Comparison of ENCODE assay signal across 16 cellular contexts in the genomic region with DNA sequence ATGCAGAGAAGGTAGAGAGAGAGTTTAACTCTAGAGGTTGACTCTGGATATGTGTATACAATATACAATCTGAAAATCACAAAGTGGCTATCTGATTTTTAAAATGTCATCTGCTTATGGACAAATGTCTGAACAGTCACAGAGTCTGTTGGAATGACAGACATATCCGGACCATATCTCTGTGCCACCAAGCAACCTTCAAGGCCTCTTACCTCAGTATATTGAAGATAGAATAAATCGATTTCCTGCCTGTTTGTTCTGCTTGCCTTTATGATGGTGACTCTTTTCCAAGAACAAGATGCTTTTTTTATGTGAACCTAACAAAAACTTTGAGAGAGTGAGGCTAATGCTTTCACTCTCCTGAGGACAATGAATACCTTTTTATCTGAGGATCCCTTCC.
A peak's percentile ranks its signal among the peaks of the same experiment; 100 is the strongest.
DNase-seq lines count a peak whose midpoint lies in the region; ATAC-seq and TF ChIP-seq lines count a peak whose summit lies in the region.
"Had no signal": no experiment of that assay in that cellular context is flagged by ENCODE, and none has a peak within 500 bp of the region (broad histone marks: within the 10 kb centered on the region; RNA-seq: fewer than 3 reads in every experiment).

No MANE protein-coding gene starts in this region.

- H3K4me3 ChIP-seq in Peyer's patch, result no peak overlapping the region
- H3K4me3 ChIP-seq: body of pancreas, HAP-1, ovary had no signal

- peak overlapping the region; percentile 93 for H3K27ac Mint-ChIP-seq in activated T-cell treated with anti-CD3 and anti-CD28 coated beads, Interleukin-2, amount 50 U/mL, for 24 hours
- H3K27ac Mint-ChIP-seq in stimulated activated memory B cell treated with anti-CD40 and anti-IgM and Interleukin-4, amounts not matched to agents 10 μg/mL and 1 μg/mL and 100 μg/mL, for 72 hours, result peak overlapping the region; percentile 69

- H3K27me3 ChIP-seq in Peyer's patch, result no peaks in the 10 kb centered on the region
- H3K27me3 ChIP-seq: body of pancreas, ovary had no signal

- H3K4me1 ChIP-seq in Peyer's patch, result peaks cover 0 to 35% (median 8%) of the 10 kb centered on the region in 4 donors

- CTCF ChIA-PET in RWPE1 (lab: Yijun Ruan, JAX), result no interaction called here

- no peaks in the 10 kb centered on the region for H3K9me3 ChIP-seq in Peyer's patch
- H3K9me3 ChIP-seq: body of pancreas, HAP-1, ovary had no signal

- POLR2A ChIA-PET in RWPE1 (lab: Yijun Ruan, JAX; ENCODE audit: low non-redundant PET), result no interaction called here

- H3K27ac ChIP-seq in Peyer's patch (peak overlapping the region; percentile 10 to 79 (median 64)), angular gyrus (ENCODE audit: low read depth, low read length) (peak overlapping the region; percentile 45), RWPE1 (no peak overlapping the region)
- H3K27ac ChIP-seq: body of pancreas, ovary had no signal

- H3K9me3 Mint-ChIP-seq in activated T-cell treated with anti-CD3 and anti-CD28 coated beads, Interleukin-2, amount 50 U/mL, for 24 hours, result no peaks in the 10 kb centered on the region
- H3K9me3 Mint-ChIP-seq in stimulated activated memory B cell treated with anti-CD40 and anti-IgM and Interleukin-4, amounts not matched to agents 10 μg/mL and 1 μg/mL and 100 μg/mL, for 72 hours, result no peaks in the 10 kb centered on the region

- ATAC-seq in stimulated activated memory B cell treated with anti-CD40 and anti-IgM and Interleukin-4, amounts not matched to agents 10 μg/mL and 1 μg/mL and 100 μg/mL, for 72 hours, result no peak
- ATAC-seq in HG02759 (IDR thresholded peaks at IDR 0.05; ENCODE audit: unreplicated experiment), result no peak
- ATAC-seq: body of pancreas had no signal

- TF ChIP-seq CTCF in Peyer's patch (IDR thresholded peaks at IDR 0.05) (no peak), RWPE1 (conservative IDR thresholded peaks at IDR 0.05; ENCODE audit: low read depth) (no peak)

- no peak for DNase-seq in activated T-cell treated with anti-CD3 and anti-CD28 coated beads, Interleukin-2, amount 50 U/mL, for 24 hours
- no peak for DNase-seq in activated T-cell treated with anti-CD3 and anti-CD28 coated beads, Interleukin-2, amount 50 U/mL, for 1 hour
- DNase-seq in Peyer's patch, result no peak
- no peak for DNase-seq in NOMO-1 treated with dmso at 0.1 percent for 144 hours (lab: John Stamatoyannopoulos, UW; ENCODE audit: unreplicated experiment)
- DNase-seq in RWPE1 (ENCODE audit: low spot score), result no peak
- DNase-seq: activated T-cell treated with anti-CD3 and anti-CD28 coated beads, Interleukin-2, amount 50 U/mL, for 48 hours; body of pancreas; kidney; NCI-H748 treated with DMSO at 0.1 percent for 48 hours; ovary; small intestine; SW 1271 had no signal

- peaks cover 31% of the 10 kb centered on the region for H3K36me3 Mint-ChIP-seq in activated T-cell treated with anti-CD3 and anti-CD28 coated beads, Interleukin-2, amount 50 U/mL, for 24 hours (ENCODE audit: low read depth)
- peaks cover 7% of the 10 kb centered on the region for H3K36me3 Mint-ChIP-seq in stimulated activated memory B cell treated with anti-CD40 and anti-IgM and Interleukin-4, amounts not matched to agents 10 μg/mL and 1 μg/mL and 100 μg/mL, for 72 hours

- no peaks in the 10 kb centered on the region for H3K27me3 Mint-ChIP-seq in activated T-cell treated with anti-CD3 and anti-CD28 coated beads, Interleukin-2, amount 50 U/mL, for 24 hours
- H3K27me3 Mint-ChIP-seq in stimulated activated memory B cell treated with anti-CD40 and anti-IgM and Interleukin-4, amounts not matched to agents 10 μg/mL and 1 μg/mL and 100 μg/mL, for 72 hours, result no peaks in the 10 kb centered on the region

- peaks cover 0 to 12% (median 0%) of the 10 kb centered on the region in 3 donors for H3K36me3 ChIP-seq in Peyer's patch
- H3K36me3 ChIP-seq: HAP-1, ovary had no signal

- peak overlapping the region; percentile 40 for H3K4me3 Mint-ChIP-seq in activated T-cell treated with anti-CD3 and anti-CD28 coated beads, Interleukin-2, amount 50 U/mL, for 24 hours
- H3K4me3 Mint-ChIP-seq in stimulated activated memory B cell treated with anti-CD40 and anti-IgM and Interleukin-4, amounts not matched to agents 10 μg/mL and 1 μg/mL and 100 μg/mL, for 72 hours, result no peak overlapping the region

- H3K4me1 Mint-ChIP-seq in activated T-cell treated with anti-CD3 and anti-CD28 coated beads, Interleukin-2, amount 50 U/mL, for 24 hours (ENCODE audit: low read depth), result peaks cover 80% of the 10 kb centered on the region
- H3K4me1 Mint-ChIP-seq in stimulated activated memory B cell treated with anti-CD40 and anti-IgM and Interleukin-4, amounts not matched to agents 10 μg/mL and 1 μg/mL and 100 μg/mL, for 72 hours, result peaks cover 42% of the 10 kb centered on the region

- TF ChIP-seq POLR2A in Peyer's patch (IDR thresholded peaks at IDR 0.05), result no peak
